In genomic region chr16:9257843-9258242, GRCh38 we compare ENCODE assay signal across 21 cellular contexts.
DNase-seq lines count a peak whose midpoint lies in the region; ATAC-seq, FAIRE-seq and TF ChIP-seq lines count a peak whose summit lies in the region.
"Had no signal": no experiment of that assay in that cellular context is flagged by ENCODE, and none has a peak within 500 bp of the region (broad histone marks: within the 10 kb centered on the region; RNA-seq: fewer than 3 reads in every experiment).

No MANE protein-coding gene starts in this region.

- ATAC-seq in GM23338: no peak
- no peak for ATAC-seq in K562
- ATAC-seq in left colon: peak; percentile 54
- no peak for ATAC-seq in HG03439 (IDR thresholded peaks at IDR 0.05; ENCODE audit: unreplicated experiment)

- H3K18ac ChIP-seq in neuronal stem cell (ENCODE audit: low read length): no peak overlapping the region

- H3K9me3 Mint-ChIP-seq in GM23338: no peaks in the 10 kb centered on the region
- H3K9me3 Mint-ChIP-seq: CD4-positive, alpha-beta T cell had no signal

- in situ Hi-C loops in K562 (cut with MboI): no loop called here

- H3K27ac Mint-ChIP-seq in GM23338: no peak overlapping the region
- H3K27ac Mint-ChIP-seq: CD14-positive monocyte; CD4-positive, alpha-beta T cell; CD8-positive, alpha-beta memory T cell had no signal

- no peak overlapping the region for H3K23ac ChIP-seq in neuronal stem cell (ENCODE audit: low read depth, low read length, poor library complexity)

- H2AK5ac ChIP-seq in neuronal stem cell (ENCODE audit: low read depth, low read length): no peak overlapping the region

- intact Hi-C loops in K562 (cut with micrococcal nuclease): loop anchor here (1.0 kb wide), 1 partner anchor 98 kb away; no protein-coding TSS in a partner anchor
- intact Hi-C loops in left colon (cut with DNase I, micrococcal nuclease): no loop called here

- H2BK5ac ChIP-seq in neuronal stem cell (ENCODE audit: low read length): no peak overlapping the region

- H3K36me3 ChIP-seq in GM23338 (ENCODE audit: insufficient read depth) (no peaks in the 10 kb centered on the region), K562 (ENCODE audit: control insufficient read depth, insufficient read depth, low read length) (no peaks in the 10 kb centered on the region), neuronal stem cell (replicated peaks in 1 of 2; ENCODE audit: control insufficient read depth in 2 of 2, insufficient read depth in 2 of 2, low read length in 2 of 2) (no peaks in the 10 kb centered on the region)
- H3K36me3 ChIP-seq: BE2C; BLaER1 treated with 17β-estradiol and CSF1 and Interleukin-3, amounts not matched to agents 10 nM and 100 nM had no signal

- H3K4me2 ChIP-seq in GM23338: no peak overlapping the region
- H3K4me2 ChIP-seq in K562 (ENCODE audit: insufficient read depth, low read length): no peak overlapping the region
- no peak overlapping the region for H3K4me2 ChIP-seq in neuronal stem cell (ENCODE audit: insufficient read depth, low read length, poor library complexity, severe bottlenecking)
- H3K4me2 ChIP-seq: A549; BLaER1 treated with 17β-estradiol and CSF1 and Interleukin-3, amounts not matched to agents 10 nM and 100 nM had no signal

- no peak overlapping the region for H3K9ac ChIP-seq in K562 (ENCODE audit: insufficient read depth in 1 of 2, low read depth in 2 of 2, low read length in 2 of 2)
- no peak overlapping the region for H3K9ac ChIP-seq in neuronal stem cell (ENCODE audit: low read depth, low read length, poor library complexity)
- H3K9ac ChIP-seq: BLaER1 treated with 17β-estradiol and CSF1 and Interleukin-3, amounts not matched to agents 10 nM and 100 nM had no signal

- no peak overlapping the region for H3K4me3 Mint-ChIP-seq in GM23338
- H3K4me3 Mint-ChIP-seq: CD14-positive monocyte; CD4-positive, alpha-beta T cell; CD8-positive, alpha-beta memory T cell had no signal

- 0% methylated on average over 1 of the region's 1 CpG for WGBS in K562 (ENCODE audit: insufficient coverage, low coverage, missing lambda C conversion rate)
- WGBS in neuronal stem cell (ENCODE audit: extremely low coverage in 2 of 2, insufficient read length in 2 of 2, insufficient replicate concordance in 1 of 2), 2 donors: no CpG with 5 or more reads among the region's 1 CpG

- peak overlapping the region; percentile 45 for H4K8ac ChIP-seq in neuronal stem cell (ENCODE audit: low read depth, low read length)

- H3K27ac ChIP-seq in GM23338 (ENCODE audit: low read depth): no peak overlapping the region
- H3K27ac ChIP-seq in K562 (ENCODE audit: extremely low read depth, low read depth, low read length): no peak overlapping the region
- no peak overlapping the region for H3K27ac ChIP-seq in neuronal stem cell (replicated peaks; ENCODE audit: low read length)
- H3K27ac ChIP-seq: 22Rv1; A549; BLaER1 treated with 17β-estradiol and CSF1 and Interleukin-3, amounts not matched to agents 10 nM and 100 nM had no signal

- H3K9me3 ChIP-seq in K562 (replicated peaks; ENCODE audit: control insufficient read depth, insufficient read depth, low read depth, low read length) (no peaks in the 10 kb centered on the region), neuronal stem cell (replicated peaks in 1 of 2; ENCODE audit: control insufficient read depth in 2 of 2, insufficient read depth in 1 of 2, low read depth in 1 of 2, low read length in 2 of 2) (no peaks in the 10 kb centered on the region)
- H3K9me3 ChIP-seq: A549, BE2C had no signal

- no peak for TF ChIP-seq EP300 in K562 (IDR thresholded peaks at IDR 0.05; ENCODE audit: low read length)

- no peaks in the 10 kb centered on the region for H4K20me1 ChIP-seq in GM23338 (replicated peaks; ENCODE audit: insufficient read depth)
- H4K20me1 ChIP-seq in K562 (replicated peaks; ENCODE audit: control insufficient read depth, insufficient read depth, low read length): no peaks in the 10 kb centered on the region; the same call in 1 of the 2 replicates
- H4K20me1 ChIP-seq: BLaER1 treated with 17β-estradiol and CSF1 and Interleukin-3, amounts not matched to agents 10 nM and 100 nM had no signal

- H3K4me1 ChIP-seq in GM23338 (ENCODE audit: insufficient read depth) (no peaks in the 10 kb centered on the region), K562 (replicated peaks in 1 of 2; ENCODE audit: control insufficient read depth in 2 of 2, insufficient read depth in 2 of 2, low read length in 2 of 2) (no peaks in the 10 kb centered on the region), neuronal stem cell (ENCODE audit: control insufficient read depth in 2 of 2, insufficient read depth in 1 of 2, low read depth in 1 of 2, low read length in 2 of 2) (no peaks in the 10 kb centered on the region)
- H3K4me1 ChIP-seq: A549; BE2C; BLaER1 treated with 17β-estradiol and CSF1 and Interleukin-3, amounts not matched to agents 10 nM and 100 nM had no signal

- no TSS peak for BruUV-seq in K562 (replicated peaks; lab: Mats Ljungman, UMichigan)

- TF ChIP-seq POLR2A in K562 (conservative IDR thresholded peaks at IDR 0.05): no peak

- H3K79me1 ChIP-seq in neuronal stem cell (ENCODE audit: low read depth, low read length): no peaks in the 10 kb centered on the region

- H3K4me3 ChIP-seq in GM23338 (no peak overlapping the region), K562 (no peak overlapping the region), neuronal stem cell (ENCODE audit: low read length in 2 of 2) (no peak overlapping the region)
- H3K4me3 ChIP-seq: A549; BLaER1 treated with 17β-estradiol and CSF1 and Interleukin-3, amounts not matched to agents 10 nM and 100 nM had no signal

- H3K27me3 ChIP-seq in GM23338 (ENCODE audit: insufficient read depth) (no peaks in the 10 kb centered on the region), K562 (ENCODE audit: control insufficient read depth in 2 of 2, insufficient read depth in 2 of 2, low read length in 2 of 2) (peaks cover 0 to 12% of the 10 kb centered on the region in 2 experiments; a peak in 2 of 5 replicates), neuronal stem cell (ENCODE audit: control insufficient read depth in 3 of 3, insufficient read depth in 3 of 3, low read depth in 1 of 3, low read length in 3 of 3) (no peaks in the 10 kb centered on the region)
- H3K27me3 ChIP-seq: BE2C; BLaER1 treated with 17β-estradiol and CSF1 and Interleukin-3, amounts not matched to agents 10 nM and 100 nM had no signal

- peaks cover 5% of the 10 kb centered on the region for H3K27me3 Mint-ChIP-seq in GM23338 (ENCODE audit: insufficient read depth, low read depth, poor library complexity)

- H2BK15ac ChIP-seq in neuronal stem cell (ENCODE audit: low read length): no peak overlapping the region

- no peaks in the 10 kb centered on the region for H3K9me1 ChIP-seq in K562 (ENCODE audit: control insufficient read depth, insufficient read depth, low read length)

- H3K4ac ChIP-seq in neuronal stem cell (ENCODE audit: low read length): no peak overlapping the region

- H3F3A ChIP-seq in GM23338 (replicated peaks; ENCODE audit: low read depth): no peaks in the 10 kb centered on the region

- peaks cover 7% of the 10 kb centered on the region for H3K4me1 Mint-ChIP-seq in GM23338

- H3K36me3 Mint-ChIP-seq in GM23338 (ENCODE audit: low read depth): no peaks in the 10 kb centered on the region
- H3K36me3 Mint-ChIP-seq: CD14-positive monocyte had no signal

- no peak for TF ChIP-seq RAD21 in K562 (CRISPR knock-in tag; conservative IDR thresholded peaks at IDR 0.05 in 1 of 2, IDR thresholded peaks at IDR 0.05 in 1 of 2)

- no peaks in the 10 kb centered on the region for H3K79me2 ChIP-seq in GM23338 (replicated peaks; ENCODE audit: insufficient read depth)
- H3K79me2 ChIP-seq in K562 (ENCODE audit: control insufficient read depth, insufficient read depth, low read length): no peaks in the 10 kb centered on the region

- H3K14ac ChIP-seq in neuronal stem cell (ENCODE audit: low read length): no peak overlapping the region

- FAIRE-seq in K562 (lab: Jason Lieb, UNC): no peak
- FAIRE-seq: A549, D721Med, GM12891 had no signal

- 0 out of 2 replicates have a peak, but pooled peaks cover 6% of the 10 kb centered on the region for H3K9me2 ChIP-seq in GM23338 (ENCODE audit: insufficient read depth)

- no peak overlapping the region for H2BK120ac ChIP-seq in neuronal stem cell (ENCODE audit: low read depth, low read length)

- no peak overlapping the region for H2BK12ac ChIP-seq in neuronal stem cell (ENCODE audit: low read length)

- TF ChIP-seq CTCF in GM23338 (conservative IDR thresholded peaks at IDR 0.05; ENCODE audit: low read depth in 2 of 2): no peak
- TF ChIP-seq CTCF in K562 (IDR thresholded peaks at IDR 0.05 in 2 of 3, conservative IDR thresholded peaks at IDR 0.05 in 1 of 3; ENCODE audit: insufficient read depth in 2 of 3, low read depth in 1 of 3, low read length in 3 of 3): no peak

- CTCF ChIA-PET in K562 (lab: Yijun Ruan, JAX; ENCODE audit: low intra/inter-chr PET ratio): interaction anchor here (0.9 to 1.2 kb wide), 2 partner anchors 530 to 924 kb away, joined by 3 to 6 read pairs; no protein-coding TSS in a partner anchor

- DNase-seq in GM23338 (ENCODE audit: low spot score) (no peak), K562 (ENCODE audit: extremely low read depth in 1 of 4, low spot score in 3 of 4) (no peak), left colon (no peak), neuronal stem cell (ENCODE audit: low spot score) (no peak), RKO (ENCODE audit: low spot score) (no peak), nucleus accumbens (lab: John Stamatoyannopoulos, UW) (no peak)
- DNase-seq in central memory CD4-positive, alpha-beta T cell: no peak
- DNase-seq: CD4-positive, alpha-beta T cell; DMS 273 treated with DMSO at 0.1 percent for 48 hours; GF-D8; GOT3; HCEC 1CT had no signal

- no peak overlapping the region for H4K91ac ChIP-seq in neuronal stem cell (ENCODE audit: low read depth, low read length, poor library complexity)

- POLR2A ChIA-PET in K562 (lab: Yijun Ruan, JAX): no interaction called here

- H2AFZ ChIP-seq in GM23338 (peak overlapping the region; percentile 60; the same call in 1 of the 2 replicates), K562 (ENCODE audit: low read depth, low read length) (no peak overlapping the region), neuronal stem cell (ENCODE audit: low read length) (no peak overlapping the region)

TF ChIP-seq in GM23338, 12 proteins besides CTCF, POLR2A, EP300 and RAD21 (continues in another document):
- TF ChIP-seq JUNB (IDR thresholded peaks at IDR 0.05; ENCODE audit: unreplicated experiment) (no peak), ZNF114 (CRISPR knock-in tag; IDR thresholded peaks at IDR 0.05) (no peak), EZH2phosphoT487 (IDR thresholded peaks at IDR 0.05; ENCODE audit: unreplicated experiment) (no peak)

TF ChIP-seq in K562, 482 proteins besides CTCF, POLR2A, EP300 and RAD21:
- TF ChIP-seq RBM25 (IDR thresholded peaks at IDR 0.05; ENCODE audit: low read depth, low read length, severe bottlenecking) (peak; percentile 38), ESRRA (IDR thresholded peaks at IDR 0.05; ENCODE audit: borderline replicate concordance, low read depth) (peak; percentile 55), SP1 (CRISPR knock-in tag; IDR thresholded peaks at IDR 0.05) (no peak), PHB2 (IDR thresholded peaks at IDR 0.05; ENCODE audit: low read depth) (no peak)
